ENCODE assay signal across 8 cellular contexts in genomic region chr3:186932281-186933181, GRCh38. TPM values are rescaled to one million over a fixed set of nuclear protein-coding genes. Genes with fewer than 3 reads are reported as not detected.
DNase-seq lines count a peak whose midpoint lies in the region; ATAC-seq and TF ChIP-seq lines count a peak whose summit lies in the region.

No MANE protein-coding gene starts in this region.

- H3K36me3 Mint-ChIP-seq in activated T-cell treated with anti-CD3 and anti-CD28 coated beads, Interleukin-2, amount 50 U/mL, for 24 hours (ENCODE audit: low read depth) = peaks cover 64% of the 10 kb centered on the region
- H3K36me3 Mint-ChIP-seq in activated naive CD8-positive, alpha-beta T cell treated with anti-CD3 and anti-CD28 coated beads, Interleukin-2, amount 50 U/mL, for 24 hours (ENCODE audit: low read depth) = peaks cover 25% of the 10 kb centered on the region

- H3K9me3 ChIP-seq in subcutaneous abdominal adipose tissue (ENCODE audit: control insufficient read depth in 5 of 5, low read length in 5 of 5) = peaks cover 0 to 5% (median 0%) of the 10 kb centered on the region in 5 donors

- H3K36me3 ChIP-seq in kidney epithelial cell (ENCODE audit: control insufficient read depth, insufficient read depth, low read length) (no peaks in the 10 kb centered on the region), subcutaneous abdominal adipose tissue (ENCODE audit: control insufficient read depth in 5 of 5, insufficient read depth in 5 of 5, low read length in 5 of 5) (no peaks in the 10 kb centered on the region)

- H3K27ac Mint-ChIP-seq in activated T-cell treated with anti-CD3 and anti-CD28 coated beads, Interleukin-2, amount 50 U/mL, for 24 hours = peak overlapping the region; percentile 96
- peak overlapping the region; percentile 86 for H3K27ac Mint-ChIP-seq in activated naive CD8-positive, alpha-beta T cell treated with anti-CD3 and anti-CD28 coated beads, Interleukin-2, amount 50 U/mL, for 24 hours

- H3K4me1 Mint-ChIP-seq in activated T-cell treated with anti-CD3 and anti-CD28 coated beads, Interleukin-2, amount 50 U/mL, for 24 hours (ENCODE audit: low read depth) = peaks cover 52% of the 10 kb centered on the region
- H3K4me1 Mint-ChIP-seq in activated naive CD8-positive, alpha-beta T cell treated with anti-CD3 and anti-CD28 coated beads, Interleukin-2, amount 50 U/mL, for 24 hours = peaks cover 45% of the 10 kb centered on the region

- H3K27me3 Mint-ChIP-seq in activated T-cell treated with anti-CD3 and anti-CD28 coated beads, Interleukin-2, amount 50 U/mL, for 24 hours = no peaks in the 10 kb centered on the region
- no peaks in the 10 kb centered on the region for H3K27me3 Mint-ChIP-seq in activated naive CD8-positive, alpha-beta T cell treated with anti-CD3 and anti-CD28 coated beads, Interleukin-2, amount 50 U/mL, for 24 hours

- peak overlapping the region in 2 of 5 donors; percentile 68 to 76 for H3K9ac ChIP-seq in subcutaneous abdominal adipose tissue (ENCODE audit: low read length in 5 of 5)

- no peak for TF ChIP-seq CTCF in kidney epithelial cell (IDR thresholded peaks at IDR 0.05; ENCODE audit: insufficient read depth, low read length, poor library complexity, severe bottlenecking)

- peaks cover 0 to 49% (median 34%) of the 10 kb centered on the region in 5 donors for H3K4me1 ChIP-seq in subcutaneous abdominal adipose tissue (ENCODE audit: control insufficient read depth in 5 of 5, insufficient read depth in 5 of 5, low read length in 5 of 5)

- peaks cover 3% of the 10 kb centered on the region for H3K9me3 Mint-ChIP-seq in activated T-cell treated with anti-CD3 and anti-CD28 coated beads, Interleukin-2, amount 50 U/mL, for 24 hours
- peaks cover 5% of the 10 kb centered on the region for H3K9me3 Mint-ChIP-seq in activated naive CD8-positive, alpha-beta T cell treated with anti-CD3 and anti-CD28 coated beads, Interleukin-2, amount 50 U/mL, for 24 hours

- no peak for ATAC-seq in activated naive CD8-positive, alpha-beta T cell treated with anti-CD3 and anti-CD28 coated beads, Interleukin-2, amount 50 U/mL, for 24 hours
- ATAC-seq in GM18867 (IDR thresholded peaks at IDR 0.05; ENCODE audit: unreplicated experiment) (no peak), left lobe of liver (no peak)

- peak overlapping the region; percentile 71 for H3K27ac ChIP-seq in subcutaneous abdominal adipose tissue (ENCODE audit: low read depth, low read length)

- H3K4me3 ChIP-seq in kidney epithelial cell (ENCODE audit: low read depth, low read length) (peak overlapping the region; percentile 82), subcutaneous abdominal adipose tissue (ENCODE audit: low read depth in 1 of 5, low read length in 5 of 5) (peak overlapping the region; percentile 71 to 83 (median 79))

- H3K27me3 ChIP-seq in kidney epithelial cell (ENCODE audit: control insufficient read depth, insufficient read depth, low read length) (no peaks in the 10 kb centered on the region), subcutaneous abdominal adipose tissue (ENCODE audit: control insufficient read depth in 5 of 5, insufficient read depth in 4 of 5, low read length in 5 of 5) (peaks cover 0 to 6% (median 0%) of the 10 kb centered on the region in 5 donors)

- no peak for DNase-seq in activated T-cell treated with anti-CD3 and anti-CD28 coated beads, Interleukin-2, amount 50 U/mL, for 24 hours
- DNase-seq in activated T-cell treated with anti-CD3 and anti-CD28 coated beads, Interleukin-2, amount 50 U/mL, for 1 hour = no peak
- no peak for DNase-seq in activated naive CD8-positive, alpha-beta T cell treated with anti-CD3 and anti-CD28 coated beads, Interleukin-2, amount 50 U/mL, for 24 hours
- no peak for DNase-seq in kidney epithelial cell (ENCODE audit: low read depth)
- no peak for DNase-seq in left lobe of liver (ENCODE audit: low spot score)
- DNase-seq in glomerular visceral epithelial cell (ENCODE audit: extremely low spot score) = no peak

- H3K4me3 Mint-ChIP-seq in activated T-cell treated with anti-CD3 and anti-CD28 coated beads, Interleukin-2, amount 50 U/mL, for 24 hours = peak overlapping the region; percentile 98
- peak overlapping the region; percentile 86 for H3K4me3 Mint-ChIP-seq in activated naive CD8-positive, alpha-beta T cell treated with anti-CD3 and anti-CD28 coated beads, Interleukin-2, amount 50 U/mL, for 24 hours

RNA-seq across cellular contexts. Expression of gene ST6GAL1, which starts 2.2 kb away (rescaled TPM):
- total RNA-seq in kidney epithelial cell (40.3 and 44.7 TPM in 2 replicates), left lobe of liver (410 TPM)
